Comparison of ENCODE assay signal across 22 cellular contexts in genomic region chr7:79785556-79785955, GRCh38.
DNase-seq lines count a peak whose midpoint lies in the region; ATAC-seq and TF ChIP-seq lines count a peak whose summit lies in the region.
"Had no signal": no experiment of that assay in that cellular context is flagged by ENCODE, and none has a peak within 500 bp of the region (broad histone marks: within the 10 kb centered on the region; RNA-seq: fewer than 3 reads in every experiment).

No MANE protein-coding gene starts in this region.

- CTCF ChIA-PET in mammary epithelial cell (lab: Charles Lee; ENCODE audit: low non-redundant PET) = no interaction called here
- CTCF ChIA-PET in CD8-positive, alpha-beta memory T cell (lab: Charles Lee) = no interaction called here

- BruUV-seq in mammary epithelial cell (replicated peaks; lab: Mats Ljungman, UMichigan) = no TSS peak

- in situ Hi-C loops in mammary epithelial cell (cut with MboI; ENCODE audit: low sequenced_read_pairs in 2 of 2) = no loop called here

- no peaks in the 10 kb centered on the region for H3K36me3 ChIP-seq in mammary epithelial cell (ENCODE audit: insufficient read depth, low read length)
- no peaks in the 10 kb centered on the region for H3K36me3 ChIP-seq in breast epithelium
- no peaks in the 10 kb centered on the region for H3K36me3 ChIP-seq in BE2C
- H3K36me3 ChIP-seq in CD8-positive, alpha-beta memory T cell (ENCODE audit: insufficient read depth, low read length) = no peaks in the 10 kb centered on the region
- H3K36me3 ChIP-seq: BLaER1 had no signal

- H3K27me3 ChIP-seq in mammary epithelial cell (ENCODE audit: insufficient read depth, low read length) (peaks cover 3% of the 10 kb centered on the region), breast epithelium (no peaks in the 10 kb centered on the region), BE2C (no peaks in the 10 kb centered on the region)
- H3K27me3 ChIP-seq in CD8-positive, alpha-beta memory T cell (ENCODE audit: insufficient read depth, low read length, poor library complexity, severe bottlenecking) = no peaks in the 10 kb centered on the region
- H3K27me3 ChIP-seq: BLaER1 had no signal

- intact Hi-C loops in mammary epithelial cell (cut with micrococcal nuclease) (no loop called here), breast epithelium (cut with DNase I; ENCODE audit: low total_unique reads) (no loop called here)

- H3K27me3 Mint-ChIP-seq in type B pancreatic cell = no peaks in the 10 kb centered on the region
- no peaks in the 10 kb centered on the region for H3K27me3 Mint-ChIP-seq in CD8-positive, alpha-beta memory T cell
- H3K27me3 Mint-ChIP-seq: CD4-positive, alpha-beta T cell had no signal

- peaks cover 5% of the 10 kb centered on the region for H3K9me3 Mint-ChIP-seq in type B pancreatic cell
- peaks cover 0 to 34% (median 7%) of the 10 kb centered on the region in 5 donors for H3K9me3 Mint-ChIP-seq in CD8-positive, alpha-beta memory T cell
- H3K9me3 Mint-ChIP-seq: H9 had no signal

- no peak for TF ChIP-seq POLR2A in breast epithelium (IDR thresholded peaks at IDR 0.05)

- H3K4me3 ChIP-seq in mammary epithelial cell (replicated peaks in 1 of 3; ENCODE audit: insufficient read depth in 1 of 3, low read depth in 2 of 3, low read length in 3 of 3) = no peak overlapping the region
- H3K4me3 ChIP-seq in breast epithelium = no peak overlapping the region
- H3K4me3 ChIP-seq in BE2C (ENCODE audit: low read depth, low read length) = no peak overlapping the region
- no peak overlapping the region for H3K4me3 ChIP-seq in CD8-positive, alpha-beta memory T cell (ENCODE audit: low read length)
- H3K4me3 ChIP-seq: BLaER1 had no signal

- DNase-seq in mammary epithelial cell (peak; percentile 8), breast epithelium (ENCODE audit: low spot score in 2 of 2) (no peak), M059J (ENCODE audit: low read depth) (peak; percentile 34), astrocyte of the hippocampus (ENCODE audit: low read depth, low spot score) (peak; percentile 35), type B pancreatic cell (ENCODE audit: extremely low spot score, unreplicated experiment) (no peak), BE2C (no peak)
- DNase-seq in CD8-positive, alpha-beta memory T cell = no peak
- DNase-seq: Caco-2; CD4-positive, alpha-beta T cell; GDM1; H9; HFFc6; KG1; NCI-H1092 treated with DMSO at 0.1 percent for 48 hours; NCI-H1436 treated with DMSO at 0.1 percent for 48 hours; NCI-H1930; NCI-H524 treated with DMSO at 0.1 percent for 48 hours; SW 1271 had no signal

- WGBS in mammary epithelial cell (ENCODE audit: low coverage, missing lambda C conversion rate) = 60% methylated on average over 3 of the region's 3 CpGs

- POLR2A ChIA-PET in CD8-positive, alpha-beta memory T cell (lab: Charles Lee) = no interaction called here

- H3K4me1 Mint-ChIP-seq in type B pancreatic cell (ENCODE audit: unreplicated experiment) = peaks cover 6% of the 10 kb centered on the region
- no peaks in the 10 kb centered on the region for H3K4me1 Mint-ChIP-seq in CD8-positive, alpha-beta memory T cell
- H3K4me1 Mint-ChIP-seq: H9 had no signal

- dilution Hi-C loops in mammary epithelial cell (cut with HindIII; ENCODE audit: low sequenced_read_pairs) = no loop called here

- no peak overlapping the region for H2AFZ ChIP-seq in mammary epithelial cell (ENCODE audit: low read depth, low read length)

- H3K27ac Mint-ChIP-seq in type B pancreatic cell = peak overlapping the region; percentile 48
- H3K27ac Mint-ChIP-seq in CD8-positive, alpha-beta memory T cell = no peak overlapping the region
- H3K27ac Mint-ChIP-seq: CD4-positive, alpha-beta T cell; H9; HFFc6 had no signal

- peaks cover 4% of the 10 kb centered on the region for H3K9me3 ChIP-seq in mammary epithelial cell (replicated peaks; ENCODE audit: insufficient read depth, low read length)
- H3K9me3 ChIP-seq in breast epithelium = peaks cover 0 to 4% of the 10 kb centered on the region in 2 donors
- no peaks in the 10 kb centered on the region for H3K9me3 ChIP-seq in BE2C
- H3K9me3 ChIP-seq in CD8-positive, alpha-beta memory T cell (ENCODE audit: low read length) = no peaks in the 10 kb centered on the region
- H3K9me3 ChIP-seq: BLaER1, Caco-2 had no signal

- H3K4me2 ChIP-seq in mammary epithelial cell (ENCODE audit: insufficient read depth, low read depth, low read length) = no peak overlapping the region
- H3K4me2 ChIP-seq: BLaER1 had no signal

- no peaks in the 10 kb centered on the region for H3K4me1 ChIP-seq in mammary epithelial cell (ENCODE audit: insufficient read depth, low read length)
- H3K4me1 ChIP-seq in breast epithelium = no peaks in the 10 kb centered on the region
- peaks cover 3% of the 10 kb centered on the region; the same call in 1 of the 2 replicates for H3K4me1 ChIP-seq in BE2C
- no peaks in the 10 kb centered on the region for H3K4me1 ChIP-seq in CD8-positive, alpha-beta memory T cell (ENCODE audit: insufficient read depth, low read length)
- H3K4me1 ChIP-seq: BLaER1, Caco-2 had no signal

- no peak overlapping the region for H3K9ac ChIP-seq in mammary epithelial cell (ENCODE audit: insufficient read depth, low read length)
- H3K9ac ChIP-seq: BLaER1 had no signal

- H3K79me2 ChIP-seq in mammary epithelial cell (ENCODE audit: insufficient read depth, low read length) = no peaks in the 10 kb centered on the region

- H3K27ac ChIP-seq in mammary epithelial cell (ENCODE audit: insufficient read depth, low read depth, low read length) = no peak overlapping the region
- H3K27ac ChIP-seq in breast epithelium = no peak overlapping the region
- no peak overlapping the region for H3K27ac ChIP-seq in CD8-positive, alpha-beta memory T cell (ENCODE audit: low read depth, low read length)
- H3K27ac ChIP-seq: 22Rv1, BLaER1 had no signal

- H4K20me1 ChIP-seq in mammary epithelial cell (ENCODE audit: insufficient read depth, low read length) = no peaks in the 10 kb centered on the region
- H4K20me1 ChIP-seq: BLaER1 had no signal

- TF ChIP-seq CTCF in mammary epithelial cell (conservative IDR thresholded peaks at IDR 0.05 in 1 of 2, IDR thresholded peaks at IDR 0.05 in 1 of 2; ENCODE audit: extremely low read depth in 1 of 2, insufficient read depth in 1 of 2, low read depth in 1 of 2, low read length in 2 of 2) = no peak
- TF ChIP-seq CTCF in breast epithelium (IDR thresholded peaks at IDR 0.05) = no peak
- no peak for TF ChIP-seq CTCF in type B pancreatic cell (conservative IDR thresholded peaks at IDR 0.05)
- TF ChIP-seq CTCF in BE2C (IDR thresholded peaks at IDR 0.05; ENCODE audit: low read depth, low read length) = no peak

- no peak overlapping the region for H3K4me3 Mint-ChIP-seq in type B pancreatic cell
- H3K4me3 Mint-ChIP-seq in CD8-positive, alpha-beta memory T cell = no peak overlapping the region
- H3K4me3 Mint-ChIP-seq: CD4-positive, alpha-beta T cell; H9; HFFc6 had no signal

- ATAC-seq in HG02763 (IDR thresholded peaks at IDR 0.05; ENCODE audit: unreplicated experiment) = no peak
- ATAC-seq: Right ventricle myocardium inferior had no signal

- no peaks in the 10 kb centered on the region for H3K36me3 Mint-ChIP-seq in type B pancreatic cell
- no peaks in the 10 kb centered on the region for H3K36me3 Mint-ChIP-seq in CD8-positive, alpha-beta memory T cell

Comparison
In these comparisons a context has a peak if more than half of its experiments do, and no peak if none do; other contexts are left out.
1. DNase-seq: peak in mammary epithelial cell (single experiment), M059J (single experiment) and astrocyte of the hippocampus (single experiment); none in breast epithelium (0 of 2), type B pancreatic cell (single experiment), BE2C (single experiment) and CD8-positive, alpha-beta memory T cell (0 of 5).